ENCODE assay signal across 14 cellular contexts in the genomic region with DNA sequence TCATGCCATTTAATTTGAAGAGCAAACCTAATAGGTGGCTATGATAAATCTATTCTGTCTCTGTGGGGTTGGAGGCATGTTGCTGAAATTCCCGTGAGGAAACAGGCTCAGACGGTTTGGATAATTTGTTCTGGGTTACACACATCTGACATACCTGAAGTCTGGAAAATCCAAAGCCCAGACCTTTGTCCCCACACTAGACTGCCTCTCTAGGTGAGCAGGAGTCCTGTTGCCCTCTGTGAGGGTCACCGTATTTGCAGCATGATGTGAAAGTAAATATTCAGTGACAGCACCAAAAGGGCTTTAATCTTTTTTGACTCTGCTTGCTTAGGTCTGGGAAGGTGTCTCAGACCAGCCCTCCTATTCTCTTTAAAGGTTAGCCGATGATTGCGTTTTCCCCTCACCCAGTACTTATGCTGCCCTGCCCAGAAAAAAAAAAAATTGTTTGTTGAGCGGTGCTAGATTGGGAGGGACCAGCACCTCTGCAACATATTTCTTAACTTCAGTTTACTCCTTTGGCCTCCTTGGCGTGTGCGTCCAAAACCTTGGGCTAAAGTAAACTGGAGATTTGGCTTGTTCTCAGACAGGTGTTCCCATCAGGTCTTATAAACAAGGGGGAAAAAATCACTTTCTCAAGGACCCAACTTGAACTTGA.
DNase-seq lines count a peak whose midpoint lies in the region; ATAC-seq and TF ChIP-seq lines count a peak whose summit lies in the region.
"Had no signal": no experiment of that assay in that cellular context is flagged by ENCODE, and none has a peak within 500 bp of the region (broad histone marks: within the 10 kb centered on the region; RNA-seq: fewer than 3 reads in every experiment).

No MANE protein-coding gene starts in this region.

- peaks cover 0 to 39% of the 10 kb centered on the region in 2 donors for H3K4me1 ChIP-seq in naive thymus-derived CD4-positive, alpha-beta T cell (ENCODE audit: control insufficient read depth in 2 of 2, insufficient read depth in 2 of 2, low read length in 2 of 2)
- H3K4me1 ChIP-seq in uterus (peaks cover 0 to 7% of the 10 kb centered on the region in 2 donors), neuronal stem cell (ENCODE audit: control insufficient read depth in 2 of 2, insufficient read depth in 1 of 2, low read depth in 1 of 2, low read length in 2 of 2) (peaks cover 8 to 47% of the 10 kb centered on the region in 2 donors)

- no peaks in the 10 kb centered on the region for H3K27me3 Mint-ChIP-seq in activated naive CD8-positive, alpha-beta T cell treated with anti-CD3 and anti-CD28 coated beads for 36 hours
- H3K27me3 Mint-ChIP-seq in activated naive CD8-positive, alpha-beta T cell treated with anti-CD3 and anti-CD28 coated beads, Interleukin-2, amount 50 U/mL, for 24 hours, result no peaks in the 10 kb centered on the region
- H3K27me3 Mint-ChIP-seq in brain, result peaks cover 8% of the 10 kb centered on the region
- H3K27me3 Mint-ChIP-seq in naive thymus-derived CD4-positive, alpha-beta T cell, result peaks cover 0 to 2% (median 0%) of the 10 kb centered on the region in 5 donors
- H3K27me3 Mint-ChIP-seq: activated CD4-positive, alpha-beta T cell treated with anti-CD3 and anti-CD28 coated beads for 36 hours; stimulated activated naive CD8-positive, alpha-beta T cell treated with anti-CD3 and anti-CD28 coated beads, Interleukin-15, Interleukin-2, amounts not matched to agents 100 ng/mL and 50 ng/mL, for 24 hours had no signal

- no peak for TF ChIP-seq POLR2A in uterus (IDR thresholded peaks at IDR 0.05)
- no peak for TF ChIP-seq POLR2A in erythroblast (IDR thresholded peaks at IDR 0.05; ENCODE audit: low read length)

- peaks cover 46% of the 10 kb centered on the region for H3K4me1 Mint-ChIP-seq in activated naive CD8-positive, alpha-beta T cell treated with anti-CD3 and anti-CD28 coated beads for 36 hours
- peaks cover 34% of the 10 kb centered on the region for H3K4me1 Mint-ChIP-seq in activated naive CD8-positive, alpha-beta T cell treated with anti-CD3 and anti-CD28 coated beads, Interleukin-2, amount 50 U/mL, for 24 hours
- H3K4me1 Mint-ChIP-seq in brain, result peaks cover 83% of the 10 kb centered on the region
- peaks cover 22 to 86% (median 54%) of the 10 kb centered on the region in 7 donors for H3K4me1 Mint-ChIP-seq in naive thymus-derived CD4-positive, alpha-beta T cell

- no peak overlapping the region for H2BK15ac ChIP-seq in neuronal stem cell (ENCODE audit: low read length)

- H3K9ac ChIP-seq in neuronal stem cell (ENCODE audit: low read depth, low read length, poor library complexity), result no peak overlapping the region

- H3K18ac ChIP-seq in neuronal stem cell (ENCODE audit: low read length), result no peak overlapping the region

- no peak overlapping the region for H2AFZ ChIP-seq in neuronal stem cell (ENCODE audit: low read length)

- H3K79me1 ChIP-seq in neuronal stem cell (ENCODE audit: low read depth, low read length), result no peaks in the 10 kb centered on the region

- H2BK5ac ChIP-seq in neuronal stem cell (ENCODE audit: low read length), result no peak overlapping the region

- no peak overlapping the region for H3K14ac ChIP-seq in neuronal stem cell (ENCODE audit: low read length)

- peaks cover 9% of the 10 kb centered on the region for H3K36me3 Mint-ChIP-seq in activated naive CD8-positive, alpha-beta T cell treated with anti-CD3 and anti-CD28 coated beads for 36 hours
- H3K36me3 Mint-ChIP-seq in activated naive CD8-positive, alpha-beta T cell treated with anti-CD3 and anti-CD28 coated beads, Interleukin-2, amount 50 U/mL, for 24 hours (ENCODE audit: low read depth), result no peaks in the 10 kb centered on the region
- peaks cover 9% of the 10 kb centered on the region for H3K36me3 Mint-ChIP-seq in brain
- H3K36me3 Mint-ChIP-seq in naive thymus-derived CD4-positive, alpha-beta T cell, result peaks cover 2 to 9% (median 6%) of the 10 kb centered on the region in 5 donors
- H3K36me3 Mint-ChIP-seq: natural killer cell treated with Interleukin-12 subunit alpha and Interleukin-12 subunit beta and Interleukin-15 and Interleukin-18, amount 100 ng/mL, for 72 hours had no signal

- no peak overlapping the region for H3K4me2 ChIP-seq in neuronal stem cell (ENCODE audit: insufficient read depth, low read length, poor library complexity, severe bottlenecking)

- H3K4me3 ChIP-seq in naive thymus-derived CD4-positive, alpha-beta T cell (ENCODE audit: low read length), result no peak overlapping the region
- no peak overlapping the region for H3K4me3 ChIP-seq in uterus
- H3K4me3 ChIP-seq in neuronal stem cell (ENCODE audit: low read length in 2 of 2), result no peak overlapping the region
- H3K4me3 ChIP-seq: heart left ventricle had no signal

- CTCF ChIA-PET in naive thymus-derived CD4-positive, alpha-beta T cell (lab: Charles Lee), result no interaction called here

- H3K4me3 Mint-ChIP-seq in activated naive CD8-positive, alpha-beta T cell treated with anti-CD3 and anti-CD28 coated beads for 36 hours, result no peak overlapping the region
- no peak overlapping the region for H3K4me3 Mint-ChIP-seq in activated naive CD8-positive, alpha-beta T cell treated with anti-CD3 and anti-CD28 coated beads, Interleukin-2, amount 50 U/mL, for 24 hours
- H3K4me3 Mint-ChIP-seq in brain, result peak overlapping the region in 2 of 5 experiments; percentile 40 to 53
- peak overlapping the region in 7 of 10 donors; percentile 25 to 84 (median 41) for H3K4me3 Mint-ChIP-seq in naive thymus-derived CD4-positive, alpha-beta T cell
- H3K4me3 Mint-ChIP-seq: activated CD4-positive, alpha-beta T cell treated with anti-CD3 and anti-CD28 coated beads for 36 hours; natural killer cell treated with Interleukin-12 subunit alpha and Interleukin-12 subunit beta and Interleukin-15 and Interleukin-18, amount 100 ng/mL, for 72 hours; stimulated activated naive CD8-positive, alpha-beta T cell treated with anti-CD3 and anti-CD28 coated beads, Interleukin-15, Interleukin-2, amounts not matched to agents 100 ng/mL and 50 ng/mL, for 24 hours had no signal

- no peak overlapping the region for H4K8ac ChIP-seq in neuronal stem cell (ENCODE audit: low read depth, low read length)

- no CpG with 5 or more reads among the region's 8 CpGs for WGBS in neuronal stem cell (ENCODE audit: extremely low coverage in 2 of 2, insufficient read length in 2 of 2, insufficient replicate concordance in 1 of 2), 2 donors

- POLR2A ChIA-PET in naive thymus-derived CD4-positive, alpha-beta T cell (lab: Charles Lee), result interaction anchor here (0.6 to 1.9 kb wide), 4 partner anchors 14 to 42 kb away, joined by 3 to 9 read pairs (median 4); no protein-coding TSS in a partner anchor

- no peak overlapping the region for H3K27ac ChIP-seq in naive thymus-derived CD4-positive, alpha-beta T cell (ENCODE audit: low read depth, low read length)
- H3K27ac ChIP-seq in uterus (peak overlapping the region; percentile 37 to 48), neuronal stem cell (replicated peaks; ENCODE audit: low read length) (no peak overlapping the region)

- no peak overlapping the region for H2AK5ac ChIP-seq in neuronal stem cell (ENCODE audit: low read depth, low read length)

- no peaks in the 10 kb centered on the region for H3K27me3 ChIP-seq in naive thymus-derived CD4-positive, alpha-beta T cell (ENCODE audit: control insufficient read depth in 2 of 2, insufficient read depth in 2 of 2, low read length in 2 of 2)
- H3K27me3 ChIP-seq in uterus (no peaks in the 10 kb centered on the region), neuronal stem cell (ENCODE audit: control insufficient read depth in 3 of 3, insufficient read depth in 3 of 3, low read depth in 1 of 3, low read length in 3 of 3) (no peaks in the 10 kb centered on the region)
- H3K27me3 ChIP-seq: heart left ventricle had no signal

- intact Hi-C loops in naive thymus-derived CD4-positive, alpha-beta T cell (cut with micrococcal nuclease), result no loop called here
- intact Hi-C loops in uterus (cut with DNase I; ENCODE audit: low total_unique reads), result no loop called here

- H3K9me3 ChIP-seq in naive thymus-derived CD4-positive, alpha-beta T cell (ENCODE audit: control insufficient read depth in 2 of 3, low read length in 3 of 3), result no peaks in the 10 kb centered on the region
- H3K9me3 ChIP-seq in uterus (no peaks in the 10 kb centered on the region), neuronal stem cell (replicated peaks in 1 of 2; ENCODE audit: control insufficient read depth in 2 of 2, insufficient read depth in 1 of 2, low read depth in 1 of 2, low read length in 2 of 2) (peaks cover 3 to 4% of the 10 kb centered on the region in 2 donors)

- no peak for TF ChIP-seq CTCF in brain (conservative IDR thresholded peaks at IDR 0.05)
- no peak for TF ChIP-seq CTCF in uterus (IDR thresholded peaks at IDR 0.05)

- no peak overlapping the region for H3K4ac ChIP-seq in neuronal stem cell (ENCODE audit: low read length)

- H3K36me3 ChIP-seq in naive thymus-derived CD4-positive, alpha-beta T cell (ENCODE audit: control insufficient read depth in 2 of 3, insufficient read depth in 3 of 3, low read length in 3 of 3), result no peaks in the 10 kb centered on the region
- H3K36me3 ChIP-seq in uterus (no peaks in the 10 kb centered on the region), neuronal stem cell (replicated peaks in 1 of 2; ENCODE audit: control insufficient read depth in 2 of 2, insufficient read depth in 2 of 2, low read length in 2 of 2) (no peaks in the 10 kb centered on the region)
- H3K36me3 ChIP-seq: heart left ventricle had no signal

- no peak overlapping the region for H2BK120ac ChIP-seq in neuronal stem cell (ENCODE audit: low read depth, low read length)

- no peak for ATAC-seq in activated naive CD8-positive, alpha-beta T cell treated with anti-CD3 and anti-CD28 coated beads, Interleukin-2, amount 50 U/mL, for 24 hours
- ATAC-seq in naive thymus-derived CD4-positive, alpha-beta T cell, result no peak
- no peak for ATAC-seq in GM21447 (IDR thresholded peaks at IDR 0.05; ENCODE audit: unreplicated experiment)
- ATAC-seq: activated CD4-positive, alpha-beta T cell treated with anti-CD3 and anti-CD28 coated beads for 36 hours; activated naive CD4-positive, alpha-beta T cell treated with anti-CD3 and anti-CD28 coated beads, Interleukin-2, amount 50 U/mL, for 72 hours; natural killer cell treated with Interleukin-12 subunit alpha and Interleukin-12 subunit beta and Interleukin-15 and Interleukin-18, amount 100 ng/mL, for 72 hours had no signal

- no peak for DNase-seq in activated naive CD8-positive, alpha-beta T cell treated with anti-CD3 and anti-CD28 coated beads for 36 hours
- DNase-seq in activated naive CD8-positive, alpha-beta T cell treated with anti-CD3 and anti-CD28 coated beads, Interleukin-2, amount 50 U/mL, for 24 hours, result no peak
- DNase-seq in naive thymus-derived CD4-positive, alpha-beta T cell, result no peak
- no peak for DNase-seq in uterus
- DNase-seq in erythroblast (lab: John Stamatoyannopoulos, UW), result no peak
- DNase-seq in neuronal stem cell (ENCODE audit: low spot score), result no peak
- DNase-seq: activated CD4-positive, alpha-beta T cell treated with anti-CD3 and anti-CD28 coated beads for 36 hours; heart left ventricle; T-helper 2 cell had no signal

- H2BK12ac ChIP-seq in neuronal stem cell (ENCODE audit: low read length), result no peak overlapping the region

- H3K9me3 Mint-ChIP-seq in activated naive CD8-positive, alpha-beta T cell treated with anti-CD3 and anti-CD28 coated beads for 36 hours, result peaks cover 2% of the 10 kb centered on the region
- H3K9me3 Mint-ChIP-seq in activated naive CD8-positive, alpha-beta T cell treated with anti-CD3 and anti-CD28 coated beads, Interleukin-2, amount 50 U/mL, for 24 hours, result peaks cover 4% of the 10 kb centered on the region
- H3K9me3 Mint-ChIP-seq in brain, result peaks cover 0 to 2% (median 0%) of the 10 kb centered on the region in 5 experiments
- peaks cover 0 to 6% (median 0%) of the 10 kb centered on the region in 11 donors for H3K9me3 Mint-ChIP-seq in naive thymus-derived CD4-positive, alpha-beta T cell
- H3K9me3 Mint-ChIP-seq: stimulated activated naive CD8-positive, alpha-beta T cell treated with anti-CD3 and anti-CD28 coated beads, Interleukin-15, Interleukin-2, amounts not matched to agents 100 ng/mL and 50 ng/mL, for 24 hours had no signal

- no peak overlapping the region for H3K23ac ChIP-seq in neuronal stem cell (ENCODE audit: low read depth, low read length, poor library complexity)

- no peak overlapping the region for H4K91ac ChIP-seq in neuronal stem cell (ENCODE audit: low read depth, low read length, poor library complexity)

- peak overlapping the region; percentile 12 for H3K27ac Mint-ChIP-seq in activated naive CD8-positive, alpha-beta T cell treated with anti-CD3 and anti-CD28 coated beads for 36 hours
- no peak overlapping the region for H3K27ac Mint-ChIP-seq in activated naive CD8-positive, alpha-beta T cell treated with anti-CD3 and anti-CD28 coated beads, Interleukin-2, amount 50 U/mL, for 24 hours
- peak overlapping the region in 3 of 5 experiments; percentile 50 to 92 (median 84) for H3K27ac Mint-ChIP-seq in brain
- H3K27ac Mint-ChIP-seq in naive thymus-derived CD4-positive, alpha-beta T cell, result peak overlapping the region in 6 of 9 donors; percentile 56 to 87 (median 72)
- H3K27ac Mint-ChIP-seq: activated CD4-positive, alpha-beta T cell treated with anti-CD3 and anti-CD28 coated beads for 36 hours; activated naive CD4-positive, alpha-beta T cell treated with anti-CD3 and anti-CD28 coated beads, Interleukin-2, amount 50 U/mL, for 72 hours; natural killer cell treated with Interleukin-12 subunit alpha and Interleukin-12 subunit beta and Interleukin-15 and Interleukin-18, amount 100 ng/mL, for 72 hours; stimulated activated naive CD8-positive, alpha-beta T cell treated with anti-CD3 and anti-CD28 coated beads, Interleukin-15, Interleukin-2, amounts not matched to agents 100 ng/mL and 50 ng/mL, for 24 hours had no signal

Comparison
In these comparisons a context has a peak if more than half of its experiments do, and no peak if none do; other contexts are left out.
1. H3K4me3 Mint-ChIP-seq: peak in naive thymus-derived CD4-positive, alpha-beta T cell (7 of 10); none in activated naive CD8-positive, alpha-beta T cell treated with anti-CD3 and anti-CD28 coated beads for 36 hours (single experiment) and activated naive CD8-positive, alpha-beta T cell treated with anti-CD3 and anti-CD28 coated beads, Interleukin-2, amount 50 U/mL, for 24 hours (single experiment).
2. H3K27ac ChIP-seq: peak in uterus (2 of 2); none in naive thymus-derived CD4-positive, alpha-beta T cell (single experiment) and neuronal stem cell (single experiment).